Comparison of ENCODE assay signal across 8 cellular contexts in genomic region chr5:119355244-119355635, GRCh38. TPM values are rescaled to one million over a fixed set of nuclear protein-coding genes. Genes with fewer than 3 reads are reported as not detected.
DNase-seq lines count a peak whose midpoint lies in the region; ATAC-seq and TF ChIP-seq lines count a peak whose summit lies in the region.

No MANE protein-coding gene starts in this region.

- no peaks in the 10 kb centered on the region for H3K27me3 ChIP-seq in stomach

- H3K36me3 ChIP-seq in stomach = no peaks in the 10 kb centered on the region

- H3K4me1 ChIP-seq in stomach = peaks cover 18 to 69% (median 52%) of the 10 kb centered on the region in 4 donors

- TF ChIP-seq CTCF in astrocyte of the spinal cord (IDR thresholded peaks at IDR 0.05; ENCODE audit: low read depth, low read length) (no peak), stomach (IDR thresholded peaks at IDR 0.05) (no peak)

- whole genome bisulfite sequencing in stomach, 5 donors = 38 to 49% (median 43%) methylated on average over 12 of the region's 12 CpGs

- H3K9me3 ChIP-seq in stomach = no peaks in the 10 kb centered on the region

- no peak for TF ChIP-seq EP300 in stomach (IDR thresholded peaks at IDR 0.05)

- peak; percentile 36 for ATAC-seq in GM19455 (IDR thresholded peaks at IDR 0.05; ENCODE audit: unreplicated experiment)

- peak; percentile 65 for DNase-seq in NAMALWA (ENCODE audit: low spot score)
- no peak for DNase-seq in astrocyte of the spinal cord (ENCODE audit: low read depth, low spot score)
- peak; percentile 25 for DNase-seq in left kidney (ENCODE audit: low read depth, low spot score)
- DNase-seq in stomach = peak; percentile 58
- no peak for DNase-seq in DMS153 (lab: John Stamatoyannopoulos, UW)
- DNase-seq in NCI-H1092 treated with DMSO at 0.1 percent for 48 hours (lab: John Stamatoyannopoulos, UW) = no peak
- DNase-seq in NK-92 treated with Interleukin-12 subunit alpha and Interleukin-12 subunit beta, amount 100 ng/mL, for 24 hours (lab: John Stamatoyannopoulos, UW) = no peak

- TF ChIP-seq POLR2A in stomach (IDR thresholded peaks at IDR 0.05) = no peak

- peak overlapping the region; percentile 23 to 86 (median 80) for H3K27ac ChIP-seq in stomach

- in situ Hi-C loops in astrocyte of the spinal cord (cut with HindIII; ENCODE audit: low sequenced_read_pairs) = no loop called here

- H3K4me3 ChIP-seq in astrocyte of the spinal cord (ENCODE audit: low read depth, low read length) (peak overlapping the region; percentile 65), stomach (peak overlapping the region; percentile 50 to 68 (median 62))

- intact Hi-C loops in stomach (cut with DNase I; ENCODE audit: low total_unique reads) = no loop called here

RNA-seq across cellular contexts. Expression of gene TNFAIP8, which starts 0.6 kb away (rescaled TPM):
- total RNA-seq in stomach = 10 to 100 TPM in 3 of 5 donors, 1 to 10 TPM in 2; 1.2 to 37.1 (median 10.7) TPM
- 10 to 100 TPM in 2 of 3 donors, 1 to 10 TPM in 1; 9.6 to 18.4 (median 14.9) TPM for polyA plus RNA-seq in stomach

Comparison
In these comparisons a context has a peak if more than half of its experiments do, and no peak if none do; other contexts are left out.
1. DNase-seq: peak in NAMALWA (single experiment), left kidney (single experiment) and stomach (single experiment); none in astrocyte of the spinal cord (single experiment), DMS153 (single experiment), NCI-H1092 treated with DMSO at 0.1 percent for 48 hours (single experiment) and NK-92 treated with Interleukin-12 subunit alpha and Interleukin-12 subunit beta, amount 100 ng/mL, for 24 hours (single experiment).